ENCODE assay signal across 2 cellular contexts in the genomic region with DNA sequence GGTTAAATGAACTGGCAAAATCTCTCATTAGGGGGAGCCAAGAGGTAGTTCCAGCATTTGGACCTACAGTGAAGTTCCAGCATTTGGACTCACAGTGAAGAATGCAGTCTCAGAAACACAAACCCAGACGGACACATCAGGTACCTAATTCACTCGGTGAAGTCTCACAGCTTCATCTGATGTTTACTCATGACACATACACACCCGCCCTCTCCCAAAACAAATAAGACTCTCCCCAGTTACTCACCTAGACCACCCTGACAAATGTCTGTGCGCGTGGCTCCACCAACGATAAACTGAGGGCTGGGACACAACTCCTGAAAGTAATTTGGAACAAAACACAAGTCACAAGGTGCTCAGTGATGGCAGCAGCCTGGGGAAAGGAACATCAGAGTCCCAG.
TF ChIP-seq lines count a peak whose summit lies in the region.

No MANE protein-coding gene starts in this region.

TF ChIP-seq in A549, 52 proteins besides CTCF, POLR2A, EP300 and RAD21 (continued from another document):
- TF ChIP-seq JUNB (IDR thresholded peaks at IDR 0.05) (peak; percentile 82), FOSL2 (IDR thresholded peaks at IDR 0.05) (peak; percentile 77), FOSL2 (CRISPR knock-in tag; IDR thresholded peaks at IDR 0.05) (peak; percentile 63; the same call in 1 of the 2 replicates), GATA3 (IDR thresholded peaks at IDR 0.05; ENCODE audit: borderline replicate concordance) (peak; percentile 66; the same call in 1 of the 2 replicates), HDAC2 (IDR thresholded peaks at IDR 0.05) (no peak), CHD4 (IDR thresholded peaks at IDR 0.05; ENCODE audit: borderline replicate concordance) (no peak), KDM1A (IDR thresholded peaks at IDR 0.05; ENCODE audit: low read depth) (no peak), MAX (IDR thresholded peaks at IDR 0.05) (peak; percentile 70)
- TF ChIP-seq, protein P1, sequence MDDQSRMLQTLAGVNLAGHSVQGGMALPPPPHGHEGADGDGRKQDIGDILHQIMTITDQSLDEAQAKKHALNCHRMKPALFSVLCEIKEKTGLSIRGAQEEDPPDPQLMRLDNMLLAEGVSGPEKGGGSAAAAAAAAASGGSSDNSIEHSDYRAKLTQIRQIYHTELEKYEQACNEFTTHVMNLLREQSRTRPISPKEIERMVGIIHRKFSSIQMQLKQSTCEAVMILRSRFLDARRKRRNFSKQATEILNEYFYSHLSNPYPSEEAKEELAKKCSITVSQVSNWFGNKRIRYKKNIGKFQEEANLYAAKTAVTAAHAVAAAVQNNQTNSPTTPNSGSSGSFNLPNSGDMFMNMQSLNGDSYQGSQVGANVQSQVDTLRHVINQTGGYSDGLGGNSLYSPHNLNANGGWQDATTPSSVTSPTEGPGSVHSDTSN (IDR thresholded peaks at IDR 0.05): no peak
- TF ChIP-seq, protein P2, sequence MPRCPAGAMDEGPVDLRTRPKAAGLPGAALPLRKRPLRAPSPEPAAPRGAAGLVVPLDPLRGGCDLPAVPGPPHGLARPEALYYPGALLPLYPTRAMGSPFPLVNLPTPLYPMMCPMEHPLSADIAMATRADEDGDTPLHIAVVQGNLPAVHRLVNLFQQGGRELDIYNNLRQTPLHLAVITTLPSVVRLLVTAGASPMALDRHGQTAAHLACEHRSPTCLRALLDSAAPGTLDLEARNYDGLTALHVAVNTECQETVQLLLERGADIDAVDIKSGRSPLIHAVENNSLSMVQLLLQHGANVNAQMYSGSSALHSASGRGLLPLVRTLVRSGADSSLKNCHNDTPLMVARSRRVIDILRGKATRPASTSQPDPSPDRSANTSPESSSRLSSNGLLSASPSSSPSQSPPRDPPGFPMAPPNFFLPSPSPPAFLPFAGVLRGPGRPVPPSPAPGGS (IDR thresholded peaks at IDR 0.05): no peak

TF ChIP-seq in K562, 482 proteins besides CTCF, POLR2A, EP300 and RAD21 (continued from another document):
- TF ChIP-seq, protein P3, sequence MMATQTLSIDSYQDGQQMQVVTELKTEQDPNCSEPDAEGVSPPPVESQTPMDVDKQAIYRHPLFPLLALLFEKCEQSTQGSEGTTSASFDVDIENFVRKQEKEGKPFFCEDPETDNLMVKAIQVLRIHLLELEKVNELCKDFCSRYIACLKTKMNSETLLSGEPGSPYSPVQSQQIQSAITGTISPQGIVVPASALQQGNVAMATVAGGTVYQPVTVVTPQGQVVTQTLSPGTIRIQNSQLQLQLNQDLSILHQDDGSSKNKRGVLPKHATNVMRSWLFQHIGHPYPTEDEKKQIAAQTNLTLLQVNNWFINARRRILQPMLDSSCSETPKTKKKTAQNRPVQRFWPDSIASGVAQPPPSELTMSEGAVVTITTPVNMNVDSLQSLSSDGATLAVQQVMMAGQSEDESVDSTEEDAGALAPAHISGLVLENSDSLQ (IDR thresholded peaks at IDR 0.05): no peak
- TF ChIP-seq REST (CRISPR knock-in tag; IDR thresholded peaks at IDR 0.05; ENCODE audit: low read depth) (no peak), SRSF3 (IDR thresholded peaks at IDR 0.05; ENCODE audit: insufficient read depth, low read length) (no peak), FOXP1 (CRISPR knock-in tag; IDR thresholded peaks at IDR 0.05) (no peak), SNRNP70 (optimal IDR thresholded peaks at IDR 0.05; ENCODE audit: low read depth, low read length) (no peak), ZZZ3 (IDR thresholded peaks at IDR 0.05) (no peak), CHD2 (IDR thresholded peaks at IDR 0.05; ENCODE audit: low read depth, low read length) (no peak), CBFB (CRISPR knock-in tag; IDR thresholded peaks at IDR 0.05) (no peak), BRF2 (IDR thresholded peaks at IDR 0.05; ENCODE audit: borderline replicate concordance, insufficient read depth, insufficient read length) (no peak), HMGN3 (IDR thresholded peaks at IDR 0.05; ENCODE audit: borderline replicate concordance, extremely low read depth, insufficient read length, low read depth, low read length) (no peak), ZNF184 (CRISPR knock-in tag; IDR thresholded peaks at IDR 0.05) (no peak), GABPA (tag; conservative IDR thresholded peaks at IDR 0.05; ENCODE audit: low read depth) (no peak), SMARCB1 (IDR thresholded peaks at IDR 0.05; ENCODE audit: insufficient read length, low read depth) (no peak), SMARCC2 (IDR thresholded peaks at IDR 0.05; ENCODE audit: low read depth) (no peak), RBM39 (optimal IDR thresholded peaks at IDR 0.05; ENCODE audit: low read depth, low read length) (no peak), COPS2 (conservative IDR thresholded peaks at IDR 0.05) (no peak)
- TF ChIP-seq, protein P4, sequence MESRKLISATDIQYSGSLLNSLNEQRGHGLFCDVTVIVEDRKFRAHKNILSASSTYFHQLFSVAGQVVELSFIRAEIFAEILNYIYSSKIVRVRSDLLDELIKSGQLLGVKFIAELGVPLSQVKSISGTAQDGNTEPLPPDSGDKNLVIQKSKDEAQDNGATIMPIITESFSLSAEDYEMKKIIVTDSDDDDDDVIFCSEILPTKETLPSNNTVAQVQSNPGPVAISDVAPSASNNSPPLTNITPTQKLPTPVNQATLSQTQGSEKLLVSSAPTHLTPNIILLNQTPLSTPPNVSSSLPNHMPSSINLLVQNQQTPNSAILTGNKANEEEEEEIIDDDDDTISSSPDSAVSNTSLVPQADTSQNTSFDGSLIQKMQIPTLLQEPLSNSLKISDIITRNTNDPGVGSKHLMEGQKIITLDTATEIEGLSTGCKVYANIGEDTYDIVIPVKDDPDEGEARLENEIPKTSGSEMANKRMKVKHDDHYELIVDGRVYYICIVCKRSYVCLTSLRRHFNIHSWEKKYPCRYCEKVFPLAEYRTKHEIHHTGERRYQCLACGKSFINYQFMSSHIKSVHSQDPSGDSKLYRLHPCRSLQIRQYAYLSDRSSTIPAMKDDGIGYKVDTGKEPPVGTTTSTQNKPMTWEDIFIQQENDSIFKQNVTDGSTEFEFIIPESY (CRISPR knock-in tag; IDR thresholded peaks at IDR 0.05): no peak
TF ChIP-seq in K562: peak in this region for 0.
